In genomic region chr6:156686429-156686939, GRCh38 we compare ENCODE assay signal across 1 cellular context.
TF ChIP-seq lines count a peak whose summit lies in the region.

No MANE protein-coding gene starts in this region.

TF ChIP-seq in K562, 482 proteins besides CTCF, POLR2A, EP300 and RAD21 (continued from another document and continues in another):
- TF ChIP-seq SFPQ (IDR thresholded peaks at IDR 0.05; ENCODE audit: low read depth, low read length) = no peak
- TF ChIP-seq WHSC1 (IDR thresholded peaks at IDR 0.05; ENCODE audit: low read length) = no peak
- no peak for TF ChIP-seq ZNF561 (CRISPR knock-in tag; conservative IDR thresholded peaks at IDR 0.05)
- no peak for TF ChIP-seq CHAMP1 (IDR thresholded peaks at IDR 0.05)
- no peak for TF ChIP-seq STAT6 (CRISPR knock-in tag; IDR thresholded peaks at IDR 0.05)
- TF ChIP-seq NCOA1 (IDR thresholded peaks at IDR 0.05; ENCODE audit: low read depth) = no peak
- no peak for TF ChIP-seq ETS1 (conservative IDR thresholded peaks at IDR 0.05; ENCODE audit: control insufficient read depth, low read depth, low read length)
- no peak for TF ChIP-seq CTCFL (IDR thresholded peaks at IDR 0.05; ENCODE audit: borderline replicate concordance, insufficient read depth, low read depth, low read length, poor library complexity, severe bottlenecking)
- no peak for TF ChIP-seq TRIM24 (IDR thresholded peaks at IDR 0.05)
- TF ChIP-seq OTX1 (CRISPR knock-in tag; IDR thresholded peaks at IDR 0.05) = peak; percentile 91
- TF ChIP-seq RERE (CRISPR knock-in tag; IDR thresholded peaks at IDR 0.05; ENCODE audit: borderline replicate concordance) = no peak
- no peak for TF ChIP-seq PRMT5 (CRISPR knock-in tag; IDR thresholded peaks at IDR 0.05)
- TF ChIP-seq DPF2 (IDR thresholded peaks at IDR 0.05) = peak; percentile 68
- no peak for TF ChIP-seq ZNF707 (CRISPR knock-in tag; conservative IDR thresholded peaks at IDR 0.05)
- no peak for TF ChIP-seq THRA (IDR thresholded peaks at IDR 0.05)
- peak; percentile 15; the same call in 1 of the 2 replicates for TF ChIP-seq SMARCA5 (IDR thresholded peaks at IDR 0.05)
- TF ChIP-seq KAT2B (IDR thresholded peaks at IDR 0.05; ENCODE audit: low read depth, low read length) = no peak
- TF ChIP-seq SIN3A (IDR thresholded peaks at IDR 0.05; ENCODE audit: borderline replicate concordance in 2 of 2, control insufficient read depth in 1 of 2, low read depth in 2 of 2, low read length in 2 of 2) = no peak
- no peak for TF ChIP-seq TRIM25 (IDR thresholded peaks at IDR 0.05; ENCODE audit: borderline replicate concordance)
- no peak for TF ChIP-seq GATAD2A (IDR thresholded peaks at IDR 0.05)
- peak; percentile 21; the same call in 1 of the 2 replicates for TF ChIP-seq LCOR (CRISPR knock-in tag; IDR thresholded peaks at IDR 0.05)
- no peak for TF ChIP-seq MBD2 (IDR thresholded peaks at IDR 0.05; ENCODE audit: borderline replicate concordance, low read depth)
- TF ChIP-seq SIX5 (IDR thresholded peaks at IDR 0.05; ENCODE audit: borderline replicate concordance in 1 of 2, insufficient read depth in 1 of 2, low read depth in 1 of 2, low read length in 2 of 2) = no peak
- TF ChIP-seq ATF4 (CRISPR knock-in tag; IDR thresholded peaks at IDR 0.05) = 0 out of 2 replicates have a peak, but pooled peaks have one; percentile 53
- no peak; the same call in 1 of the 2 replicates for TF ChIP-seq LEF1 (IDR thresholded peaks at IDR 0.05)
- no peak for TF ChIP-seq TCF7L2 (IDR thresholded peaks at IDR 0.05; ENCODE audit: low read depth, low read length)
- no peak for TF ChIP-seq ZNF77 (CRISPR knock-in tag; IDR thresholded peaks at IDR 0.05)
- no peak for TF ChIP-seq ZBTB33 (CRISPR knock-in tag; IDR thresholded peaks at IDR 0.05)
- no peak for TF ChIP-seq ZNF785 (CRISPR knock-in tag; IDR thresholded peaks at IDR 0.05)
- TF ChIP-seq PTRF (tag; IDR thresholded peaks at IDR 0.05) = no peak
- 0 out of 2 replicates have a peak, but pooled peaks have one; percentile 7 for TF ChIP-seq NFATC3 (IDR thresholded peaks at IDR 0.05)
- no peak for TF ChIP-seq ZNF589 (CRISPR knock-in tag; IDR thresholded peaks at IDR 0.05; ENCODE audit: low read depth)
- TF ChIP-seq FUS (optimal IDR thresholded peaks at IDR 0.05; ENCODE audit: low read depth, low read length) = no peak
- no peak for TF ChIP-seq GABPB1 (CRISPR knock-in tag; IDR thresholded peaks at IDR 0.05)
- TF ChIP-seq ZNF174 (CRISPR knock-in tag; IDR thresholded peaks at IDR 0.05) = no peak
- 0 out of 2 replicates have a peak, but pooled peaks have one; percentile 35 for TF ChIP-seq SMARCE1 (IDR thresholded peaks at IDR 0.05)
- no peak for TF ChIP-seq POLR2AphosphoS2 (IDR thresholded peaks at IDR 0.05; ENCODE audit: low read length)
- TF ChIP-seq ZNF57 (CRISPR knock-in tag; IDR thresholded peaks at IDR 0.05) = no peak
